ENCODE assay signal across 1 cellular context in the genomic region with DNA sequence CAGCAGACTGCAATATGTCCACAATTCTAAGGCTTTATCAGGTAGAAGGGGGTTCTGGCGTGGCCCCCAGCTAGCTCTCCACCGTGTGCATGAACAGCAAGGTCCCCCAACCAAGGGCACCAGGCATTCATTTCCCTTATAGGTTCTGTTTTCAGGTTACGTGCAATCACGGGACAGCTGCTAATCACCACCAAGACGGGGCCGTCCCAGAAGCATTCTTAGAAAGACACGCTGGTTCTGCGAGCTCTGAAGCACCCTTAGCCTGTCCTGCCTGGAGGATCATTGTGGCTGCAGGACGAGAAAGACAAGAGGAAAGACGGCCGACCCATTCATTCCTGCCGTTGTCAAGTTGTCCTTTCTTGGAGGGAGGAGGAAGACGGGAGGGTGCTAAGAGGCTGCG.
TF ChIP-seq lines count a peak whose summit lies in the region.

No MANE protein-coding gene starts in this region.

TF ChIP-seq in SK-N-SH, 30 proteins besides CTCF, POLR2A, EP300 and RAD21 (continued from another document):
- TF ChIP-seq, protein P1, sequence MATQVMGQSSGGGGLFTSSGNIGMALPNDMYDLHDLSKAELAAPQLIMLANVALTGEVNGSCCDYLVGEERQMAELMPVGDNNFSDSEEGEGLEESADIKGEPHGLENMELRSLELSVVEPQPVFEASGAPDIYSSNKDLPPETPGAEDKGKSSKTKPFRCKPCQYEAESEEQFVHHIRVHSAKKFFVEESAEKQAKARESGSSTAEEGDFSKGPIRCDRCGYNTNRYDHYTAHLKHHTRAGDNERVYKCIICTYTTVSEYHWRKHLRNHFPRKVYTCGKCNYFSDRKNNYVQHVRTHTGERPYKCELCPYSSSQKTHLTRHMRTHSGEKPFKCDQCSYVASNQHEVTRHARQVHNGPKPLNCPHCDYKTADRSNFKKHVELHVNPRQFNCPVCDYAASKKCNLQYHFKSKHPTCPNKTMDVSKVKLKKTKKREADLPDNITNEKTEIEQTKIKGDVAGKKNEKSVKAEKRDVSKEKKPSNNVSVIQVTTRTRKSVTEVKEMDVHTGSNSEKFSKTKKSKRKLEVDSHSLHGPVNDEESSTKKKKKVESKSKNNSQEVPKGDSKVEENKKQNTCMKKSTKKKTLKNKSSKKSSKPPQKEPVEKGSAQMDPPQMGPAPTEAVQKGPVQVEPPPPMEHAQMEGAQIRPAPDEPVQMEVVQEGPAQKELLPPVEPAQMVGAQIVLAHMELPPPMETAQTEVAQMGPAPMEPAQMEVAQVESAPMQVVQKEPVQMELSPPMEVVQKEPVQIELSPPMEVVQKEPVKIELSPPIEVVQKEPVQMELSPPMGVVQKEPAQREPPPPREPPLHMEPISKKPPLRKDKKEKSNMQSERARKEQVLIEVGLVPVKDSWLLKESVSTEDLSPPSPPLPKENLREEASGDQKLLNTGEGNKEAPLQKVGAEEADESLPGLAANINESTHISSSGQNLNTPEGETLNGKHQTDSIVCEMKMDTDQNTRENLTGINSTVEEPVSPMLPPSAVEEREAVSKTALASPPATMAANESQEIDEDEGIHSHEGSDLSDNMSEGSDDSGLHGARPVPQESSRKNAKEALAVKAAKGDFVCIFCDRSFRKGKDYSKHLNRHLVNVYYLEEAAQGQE (IDR thresholded peaks at IDR 0.05; ENCODE audit: low read depth, low read length), result no peak
- TF ChIP-seq, protein P2, sequence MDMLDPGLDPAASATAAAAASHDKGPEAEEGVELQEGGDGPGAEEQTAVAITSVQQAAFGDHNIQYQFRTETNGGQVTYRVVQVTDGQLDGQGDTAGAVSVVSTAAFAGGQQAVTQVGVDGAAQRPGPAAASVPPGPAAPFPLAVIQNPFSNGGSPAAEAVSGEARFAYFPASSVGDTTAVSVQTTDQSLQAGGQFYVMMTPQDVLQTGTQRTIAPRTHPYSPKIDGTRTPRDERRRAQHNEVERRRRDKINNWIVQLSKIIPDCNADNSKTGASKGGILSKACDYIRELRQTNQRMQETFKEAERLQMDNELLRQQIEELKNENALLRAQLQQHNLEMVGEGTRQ (IDR thresholded peaks at IDR 0.05; ENCODE audit: borderline replicate concordance, low read depth, low read length), result no peak
- TF ChIP-seq, protein P3, sequence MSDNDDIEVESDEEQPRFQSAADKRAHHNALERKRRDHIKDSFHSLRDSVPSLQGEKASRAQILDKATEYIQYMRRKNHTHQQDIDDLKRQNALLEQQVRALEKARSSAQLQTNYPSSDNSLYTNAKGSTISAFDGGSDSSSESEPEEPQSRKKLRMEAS (IDR thresholded peaks at IDR 0.05; ENCODE audit: low read depth), result no peak
- TF ChIP-seq ELF1 (IDR thresholded peaks at IDR 0.05) (no peak), TEAD4 (IDR thresholded peaks at IDR 0.05; ENCODE audit: borderline replicate concordance, insufficient read depth) (no peak), GATA2 (CRISPR knock-in tag; IDR thresholded peaks at IDR 0.05) (no peak), POLR2AphosphoS5 (IDR thresholded peaks at IDR 0.05; ENCODE audit: low read depth, low read length) (no peak)
